ENCODE assay signal across 13 cellular contexts in genomic region chr10:70803768-70804423, GRCh38. TPM values are rescaled to one million over a fixed set of nuclear protein-coding genes. Genes with fewer than 3 reads are reported as not detected.
DNase-seq lines count a peak whose midpoint lies in the region; TF ChIP-seq lines count a peak whose summit lies in the region.
"Had no signal": no experiment of that assay in that cellular context is flagged by ENCODE, and none has a peak within 500 bp of the region (broad histone marks: within the 10 kb centered on the region; RNA-seq: fewer than 3 reads in every experiment).

No MANE protein-coding gene starts in this region.

- H3K4me3 ChIP-seq in breast epithelium (no peak overlapping the region), ascending aorta (no peak overlapping the region)
- H3K4me3 ChIP-seq: coronary artery had no signal

- TF ChIP-seq POLR2A in breast epithelium (IDR thresholded peaks at IDR 0.05), result no peak

- H3K4me1 ChIP-seq in breast epithelium (no peaks in the 10 kb centered on the region), ascending aorta (no peaks in the 10 kb centered on the region)

- intact Hi-C loops in breast epithelium (cut with DNase I; ENCODE audit: low total_unique reads), result loop anchor here (5.0 kb wide), 1 partner anchor 652 kb away; no protein-coding TSS in a partner anchor
- intact Hi-C loops in ascending aorta (cut with DNase I), result no loop called here

- peak; percentile 2 for DNase-seq in NCI-H1694 (lab: John Stamatoyannopoulos, UW)
- DNase-seq in NCI-H1694 treated with DMSO at 0.1 percent for 48 hours (lab: John Stamatoyannopoulos, UW), result no peak
- peak; percentile 86 for DNase-seq in NCI-H2196 (lab: John Stamatoyannopoulos, UW; ENCODE audit: unreplicated experiment)
- DNase-seq in breast epithelium (ENCODE audit: low spot score in 2 of 2), result peak in 1 of 2 donors; percentile 77
- peak; percentile 75 for DNase-seq in renal cortical epithelial cell (ENCODE audit: low read depth)
- DNase-seq in ascending aorta (ENCODE audit: low spot score in 2 of 2), result no peak
- DNase-seq in foreskin melanocyte, result no peak
- DNase-seq in hypothalamus (lab: John Stamatoyannopoulos, UW), result no peak
- DNase-seq: activated CD4-positive, alpha-beta T cell treated with anti-CD3 and anti-CD28 coated beads, Interleukin-2, amount 50 U/mL, for 48 hours; CD4-positive, alpha-beta T cell; nucleus accumbens had no signal

- H3K27me3 ChIP-seq in breast epithelium (no peaks in the 10 kb centered on the region), ascending aorta (no peaks in the 10 kb centered on the region)

- H3K36me3 ChIP-seq in breast epithelium, result no peaks in the 10 kb centered on the region
- no peaks in the 10 kb centered on the region for H3K36me3 ChIP-seq in ascending aorta

- H3K9me3 ChIP-seq in breast epithelium (no peaks in the 10 kb centered on the region), ascending aorta (no peaks in the 10 kb centered on the region)

- TF ChIP-seq CTCF in breast epithelium (IDR thresholded peaks at IDR 0.05) (no peak), ascending aorta (IDR thresholded peaks at IDR 0.05) (no peak)

- H3K27ac ChIP-seq in breast epithelium, result peak overlapping the region; percentile 1 to 59
- no peak overlapping the region for H3K27ac ChIP-seq in ascending aorta
- H3K27ac ChIP-seq: coronary artery had no signal

RNA-seq across cellular contexts. Expression of gene SGPL1, which starts 11.9 kb away (rescaled TPM):
- 10 to 100 TPM; 31.0 to 52.2 (median 36.4) TPM for total RNA-seq in breast epithelium
- 74.7 and 90.7 TPM in 2 replicates for total RNA-seq in renal cortical epithelial cell
- total RNA-seq in ascending aorta, result 6.2 TPM

RNA-seq across cellular contexts. Expression of gene TBATA, which starts 18.7 kb away (rescaled TPM):
- total RNA-seq in breast epithelium (not detected), renal cortical epithelial cell (not detected in 2 replicates), ascending aorta (not detected)
- total RNA-seq: CD4-positive, alpha-beta T cell; mesenteric fat pad had no signal

Comparison
In these comparisons a context has a peak if more than half of its experiments do, and no peak if none do; other contexts are left out.
1. DNase-seq: peak in NCI-H1694 (single experiment), NCI-H2196 (single experiment) and renal cortical epithelial cell (single experiment); none in NCI-H1694 treated with DMSO at 0.1 percent for 48 hours (single experiment), ascending aorta (0 of 2), foreskin melanocyte (single experiment) and hypothalamus (0 of 51).
2. H3K27ac ChIP-seq: peak in breast epithelium (2 of 2); none in ascending aorta (0 of 2).